ENCODE assay signal across 8 cellular contexts in the genomic region with DNA sequence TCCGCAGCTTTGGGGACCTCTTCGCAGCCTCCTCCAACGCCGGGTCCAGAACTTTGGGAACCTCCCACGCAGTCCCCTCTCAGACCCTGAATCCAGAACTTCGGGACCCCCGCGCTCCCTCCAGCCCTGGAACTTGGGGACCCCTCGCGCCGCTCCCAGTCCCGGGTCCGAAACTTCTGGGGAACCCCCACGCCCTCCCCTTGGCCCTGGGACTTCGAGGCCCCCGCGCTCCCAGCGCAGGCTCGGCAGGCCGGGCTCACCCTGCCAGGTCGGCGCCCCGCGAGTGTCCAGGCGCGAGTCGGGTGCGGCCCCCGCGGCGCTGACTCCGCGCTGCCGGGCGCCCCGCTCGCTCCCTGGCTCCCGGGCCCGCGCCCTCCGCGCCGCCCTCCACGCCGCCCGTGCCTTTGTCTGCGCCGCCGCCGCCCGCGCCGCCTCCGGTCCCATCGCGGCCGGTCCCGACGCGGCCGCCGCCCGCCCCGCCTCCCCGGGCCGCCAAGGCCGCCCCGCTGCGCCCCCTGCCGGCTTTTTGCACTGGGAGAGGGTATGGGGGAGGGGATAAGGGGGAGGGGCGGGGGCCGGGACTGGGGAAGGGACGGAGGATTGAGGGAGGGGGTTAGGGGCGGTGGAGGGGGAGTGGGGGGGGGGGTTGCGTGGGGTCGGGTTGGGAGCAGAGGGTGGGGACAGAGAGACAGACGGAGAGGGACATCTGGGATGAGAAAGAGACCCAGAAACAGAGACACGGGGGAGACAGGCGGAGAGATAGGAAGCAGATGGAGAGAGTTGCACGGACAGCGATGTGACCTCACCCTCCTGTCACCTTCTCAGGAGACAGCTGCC. TPM values are rescaled to one million over a fixed set of nuclear protein-coding genes. Genes with fewer than 3 reads are reported as not detected.
A peak's percentile ranks its signal among the peaks of the same experiment; 100 is the strongest.
DNase-seq lines count a peak whose midpoint lies in the region; ATAC-seq and TF ChIP-seq lines count a peak whose summit lies in the region.

A gene (minus strand): TSS at position 427 of the 837 bp plus-strand sequence. CDS start 2,235 bp downstream, outside the sequence.

- no peaks in the 10 kb centered on the region for H3K9me3 ChIP-seq in CD4-positive, alpha-beta memory T cell (ENCODE audit: control insufficient read depth in 1 of 2, low read length in 2 of 2)
- no peaks in the 10 kb centered on the region for H3K9me3 ChIP-seq in SJSA1 (replicated peaks)

- intact Hi-C loops in CD4-positive, alpha-beta memory T cell (cut with micrococcal nuclease), result no loop called here

- H3K27me3 ChIP-seq in CD4-positive, alpha-beta memory T cell (ENCODE audit: insufficient read depth, low read length), result peaks cover 12% of the 10 kb centered on the region
- H3K27me3 ChIP-seq in SJSA1 (replicated peaks), result no peaks in the 10 kb centered on the region

- no peak within 1 kb of the TSS for H3K4me3 ChIP-seq in CD4-positive, alpha-beta memory T cell (ENCODE audit: low read length in 2 of 2)
- H3K4me3 ChIP-seq in SJSA1, result peak within 1 kb of the TSS; percentile 91

- no peak within 1 kb of the TSS for H3K27ac ChIP-seq in CD4-positive, alpha-beta memory T cell (ENCODE audit: low read depth, low read length)
- H3K27ac ChIP-seq in SJSA1, result peak within 1 kb of the TSS; percentile 64

- H3K9me3 Mint-ChIP-seq in CD4-positive, alpha-beta memory T cell, result no peaks in the 10 kb centered on the region

- POLR2A ChIA-PET in CD4-positive, alpha-beta memory T cell (lab: Charles Lee; ENCODE audit: partially characterized antibody), result no interaction called here

- TF ChIP-seq CTCF in subcutaneous adipose tissue (IDR thresholded peaks at IDR 0.05; ENCODE audit: low read depth), result no peak

- H3K36me3 Mint-ChIP-seq in CD4-positive, alpha-beta memory T cell, result no peaks in the 10 kb centered on the region

- peaks cover 3 to 15% (median 9%) of the 10 kb centered on the region in 4 donors for H3K4me1 Mint-ChIP-seq in CD4-positive, alpha-beta memory T cell

- peak within 1 kb of the TSS; percentile 71 to 80 (median 73) for H3K4me3 Mint-ChIP-seq in CD4-positive, alpha-beta memory T cell

- H3K4me1 ChIP-seq in CD4-positive, alpha-beta memory T cell (ENCODE audit: insufficient read depth, low read length), result peaks cover 13% of the 10 kb centered on the region
- peaks cover 9% of the 10 kb centered on the region for H3K4me1 ChIP-seq in SJSA1 (replicated peaks)

- peak within 1 kb of the TSS in 2 of 7 donors; percentile 48 to 70 for H3K27ac Mint-ChIP-seq in CD4-positive, alpha-beta memory T cell

- ATAC-seq in HG03439 (IDR thresholded peaks at IDR 0.05; ENCODE audit: unreplicated experiment) (peak; percentile 48), GM19351 (IDR thresholded peaks at IDR 0.05; ENCODE audit: unreplicated experiment) (no peak)

- no peaks in the 10 kb centered on the region for H3K36me3 ChIP-seq in CD4-positive, alpha-beta memory T cell (ENCODE audit: insufficient read depth, low read length)
- H3K36me3 ChIP-seq in SJSA1, result peaks cover 16% of the 10 kb centered on the region

- CTCF ChIA-PET in CD4-positive, alpha-beta memory T cell (lab: Charles Lee; ENCODE audit: partially characterized antibody), result no interaction called here

- H3K27me3 Mint-ChIP-seq in CD4-positive, alpha-beta memory T cell, result peaks cover 3 to 13% of the 10 kb centered on the region in 2 donors

- peak; percentile 61 to 75 (median 65) for DNase-seq in CD4-positive, alpha-beta memory T cell
- DNase-seq in SJSA1 (ENCODE audit: low read depth in 1 of 2, low spot score in 2 of 2) (peak; percentile 26 to 77), glomerular endothelial cell (ENCODE audit: extremely low read depth, low read depth, low spot score) (no peak), nucleus accumbens (lab: John Stamatoyannopoulos, UW) (peak in 52 of 56 donors; percentile 7 to 90 (median 60))
- DNase-seq in activated naive CD4-positive, alpha-beta T cell treated with anti-CD3 and anti-CD28 coated beads, Interleukin-2, amount 50 U/mL, for 16 hours, result peak; percentile 80

RNA-seq across cellular contexts. Expression of the gene that starts here (rescaled TPM):
- total RNA-seq in CD4-positive, alpha-beta memory T cell, result 1 to 10 TPM; 2.1 to 2.4 TPM
- polyA plus RNA-seq in CD4-positive, alpha-beta memory T cell, result 1 to 10 TPM; 2.6 to 2.7 TPM
- total RNA-seq in SJSA1 (2014; rRNA removed; shearing (Covaris generic)), result 53.7 and 79.3 TPM in 2 replicates
- total RNA-seq in glomerular endothelial cell, result 268 and 518 TPM in 2 replicates
- 10 to 100 TPM in 3 of 4 donors, 1 to 10 TPM in 1; 7.5 to 60.2 (median 41.1) TPM for total RNA-seq in subcutaneous adipose tissue
